8 cellular contexts compared by ENCODE assay signal in genomic region chr16:30535777-30536190, GRCh38. TPM values are rescaled to one million over a fixed set of nuclear protein-coding genes. Genes with fewer than 3 reads are reported as not detected.
DNase-seq lines count a peak whose midpoint lies in the region; ATAC-seq and TF ChIP-seq lines count a peak whose summit lies in the region.

No MANE protein-coding gene starts in this region.

- CTCF ChIA-PET in activated B cell treated with CpG ODN at 0.5 μM for 24 hours (lab: Charles Lee): interaction anchor here (0.7 to 3.5 kb wide), 21 partner anchors 19 to 444 kb away, joined by 3 to 35 read pairs (median 4); partner anchors contain the start of genes DCTPP1, ITGAL, TBX6 and ZNF764

- H3K4me1 ChIP-seq in left lung: peaks cover 5 to 38% of the 10 kb centered on the region in 2 donors

- H3K4me3 ChIP-seq in choroid plexus epithelial cell (ENCODE audit: low read depth, low read length) (peak overlapping the region; percentile 77), left lung (peak overlapping the region; percentile 62 to 65)

- H3K27ac ChIP-seq in left lung: peak overlapping the region; percentile 91 to 94

- peaks cover 0 to 24% of the 10 kb centered on the region in 2 donors for H3K36me3 ChIP-seq in left lung

- H3K4me3 Mint-ChIP-seq in activated B cell treated with CpG ODN at 0.5 μM for 24 hours: peak overlapping the region; percentile 96

- no peaks in the 10 kb centered on the region for H3K9me3 Mint-ChIP-seq in activated B cell treated with CpG ODN at 0.5 μM for 24 hours

- POLR2A ChIA-PET in activated B cell treated with CpG ODN at 0.5 μM for 24 hours (lab: Charles Lee): interaction anchor here (0.6 to 4.2 kb wide), 39 partner anchors 8 to 444 kb away, joined by 3 to 135 read pairs (median 9); partner anchors contain the start of genes DCTPP1, FBRS, ITGAL and PRR14

- intact Hi-C loops in activated B cell treated with CpG ODN at 0.5 μM for 24 hours (cut with micrococcal nuclease) (loop anchor here (1.0 to 2.0 kb wide), 10 partner anchors 8 to 163 kb away; partner anchors contain the start of genes DCTPP1, ITGAL, SRCAP and ZNF688), left lung (cut with DNase I) (no loop called here)

- peaks cover 38% of the 10 kb centered on the region for H3K36me3 Mint-ChIP-seq in activated B cell treated with CpG ODN at 0.5 μM for 24 hours (ENCODE audit: low read depth)

- DNase-seq in Caki2 (ENCODE audit: low read depth): peak; percentile 45
- peak; percentile 25 for DNase-seq in NCI-H1694 (lab: John Stamatoyannopoulos, UW)
- peak; percentile 43 for DNase-seq in activated B cell treated with CpG ODN at 0.5 μM for 24 hours
- DNase-seq in choroid plexus epithelial cell (ENCODE audit: low read depth): peak; percentile 88
- peak; percentile 84 to 87 for DNase-seq in left lung
- peak; percentile 74 for DNase-seq in stimulated activated CD4-positive, alpha-beta T cell treated with anti-CD3 and anti-CD28 coated beads, Interleukin-4, amount 100 ng/mL, for 24 hours
- DNase-seq in superior temporal gyrus (ENCODE audit: extremely low spot score): no peak

- ATAC-seq in GM21825 (IDR thresholded peaks at IDR 0.05; ENCODE audit: unreplicated experiment) (peak; percentile 52), activated B cell treated with CpG ODN at 0.5 μM for 24 hours (ENCODE audit: low read depth) (peak; percentile 51), left lung (peak; percentile 84)

- H3K27me3 ChIP-seq in left lung: no peaks in the 10 kb centered on the region

- H3K27ac Mint-ChIP-seq in activated B cell treated with CpG ODN at 0.5 μM for 24 hours: peak overlapping the region; percentile 97

- no peaks in the 10 kb centered on the region for H3K9me3 ChIP-seq in left lung

- in situ Hi-C loops in Caki2 (cut with HindIII; ENCODE audit: low pct_unique_long_range_greater_than_20kb, low sequenced_read_pairs): no loop called here

- H3K27me3 Mint-ChIP-seq in activated B cell treated with CpG ODN at 0.5 μM for 24 hours: no peaks in the 10 kb centered on the region

- H3K4me1 Mint-ChIP-seq in activated B cell treated with CpG ODN at 0.5 μM for 24 hours: peaks cover 29% of the 10 kb centered on the region

- TF ChIP-seq CTCF in activated B cell treated with CpG ODN at 0.5 μM for 24 hours (IDR thresholded peaks at IDR 0.05) (no peak), choroid plexus epithelial cell (conservative IDR thresholded peaks at IDR 0.05; ENCODE audit: low read depth, low read length) (peak; percentile 90), left lung (IDR thresholded peaks at IDR 0.05) (peak; percentile 30 to 55)

RNA-seq across cellular contexts. Expression of gene ZNF747, which starts 1.1 kb away (rescaled TPM):
- 29.1 and 46.8 TPM in 2 replicates for total RNA-seq in Caki2 (2014; rRNA removed; shearing (Covaris generic); ENCODE audit: low replicate concordance)
- total RNA-seq in activated B cell treated with CpG ODN at 0.5 μM for 24 hours: 16.3 and 21.6 TPM in 2 replicates
- total RNA-seq in left lung: 10 to 100 TPM in 1 of 2 donors, 1 to 10 TPM in 1; 6.6 to 11.8 TPM

RNA-seq across cellular contexts. Expression of gene ZNF768, which starts 9.4 kb away (rescaled TPM):
- total RNA-seq in Caki2 (2014; rRNA removed; shearing (Covaris generic); ENCODE audit: low replicate concordance): 97.6 and 99.4 TPM in 2 replicates
- 29.2 and 30.7 TPM in 2 replicates for total RNA-seq in activated B cell treated with CpG ODN at 0.5 μM for 24 hours
- 10 to 100 TPM; 26.1 to 26.4 TPM for total RNA-seq in left lung

RNA-seq across cellular contexts. Expression of gene ZNF764, which starts 22.4 kb away (rescaled TPM):
- total RNA-seq in Caki2 (2014; rRNA removed; shearing (Covaris generic); ENCODE audit: low replicate concordance): 9.0 and 9.1 TPM in 2 replicates
- 16.1 and 19.2 TPM in 2 replicates for total RNA-seq in activated B cell treated with CpG ODN at 0.5 μM for 24 hours
- total RNA-seq in left lung: 1 to 10 TPM; 7.4 to 9.0 TPM

RNA-seq across cellular contexts. Expression of gene ZNF688, which starts 35.7 kb away (rescaled TPM):
- total RNA-seq in Caki2 (2014; rRNA removed; shearing (Covaris generic); ENCODE audit: low replicate concordance): 30.5 and 31.2 TPM in 2 replicates
- total RNA-seq in activated B cell treated with CpG ODN at 0.5 μM for 24 hours (13.9 and 14.7 TPM in 2 replicates), left lung (10 to 100 TPM; 11.8 to 12.3 TPM)

RNA-seq across cellular contexts. Expression of gene ZNF785, which starts 49.7 kb away (rescaled TPM):
- 2.8 and 7.6 TPM in 2 replicates for total RNA-seq in Caki2 (2014; rRNA removed; shearing (Covaris generic); ENCODE audit: low replicate concordance)
- total RNA-seq in activated B cell treated with CpG ODN at 0.5 μM for 24 hours (20.0 and 22.8 TPM in 2 replicates), left lung (10 to 100 TPM; 12.9 to 15.6 TPM)
